In genomic region chr9:109537288-109537687, GRCh38 we compare ENCODE assay signal across 1 cellular context.
TF ChIP-seq lines count a peak whose summit lies in the region.

No MANE protein-coding gene starts in this region.

TF ChIP-seq in H1, 55 proteins besides CTCF, POLR2A, EP300 and RAD21:
- TF ChIP-seq CHD7 (IDR thresholded peaks at IDR 0.05; ENCODE audit: insufficient replicate concordance, low read length): no peak
- no peak for TF ChIP-seq SIRT6 (IDR thresholded peaks at IDR 0.05; ENCODE audit: low read length)
- no peak for TF ChIP-seq RXRA (IDR thresholded peaks at IDR 0.05; ENCODE audit: insufficient read depth, low read depth, low read length)
- TF ChIP-seq SP1 (IDR thresholded peaks at IDR 0.05; ENCODE audit: low read depth, low read length): no peak
- TF ChIP-seq KDM4A (IDR thresholded peaks at IDR 0.05; ENCODE audit: low read depth, low read length, severe bottlenecking): no peak
